ENCODE assay signal across 20 cellular contexts in genomic region chr1:54300395-54300794, GRCh38.
A peak's percentile ranks its signal among the peaks of the same experiment; 100 is the strongest.
DNase-seq lines count a peak whose midpoint lies in the region; ATAC-seq and TF ChIP-seq lines count a peak whose summit lies in the region.
"Had no signal": no experiment of that assay in that cellular context is flagged by ENCODE, and none has a peak within 500 bp of the region (broad histone marks: within the 10 kb centered on the region; RNA-seq: fewer than 3 reads in every experiment).

No MANE protein-coding gene starts in this region.

- no peak for TF ChIP-seq POLR2A in uterus (IDR thresholded peaks at IDR 0.05)

- no peak for DNase-seq in cardiac muscle cell (ENCODE audit: low read depth in 1 of 2, low spot score in 1 of 2)
- DNase-seq in right cardiac atrium: no peak
- DNase-seq in medulla oblongata (ENCODE audit: extremely low spot score): peak; percentile 48
- DNase-seq in uterus: no peak
- DNase-seq in mesothelial cell of epicardium (ENCODE audit: low spot score in 2 of 2, unreplicated experiment in 2 of 2): no peak
- DNase-seq in GM10266 (ENCODE audit: extremely low spot score): no peak
- DNase-seq: activated gamma-delta T cell, adrenal gland, DMS79 treated with DMSO at 0.1 percent for 48 hours, MG63, NCI-H1436, right lobe of liver, upper lobe of left lung had no signal

- H3K36me3 ChIP-seq in cardiac muscle cell (no peaks in the 10 kb centered on the region), uterus (no peaks in the 10 kb centered on the region)
- H3K36me3 ChIP-seq: adrenal gland, MG63, right lobe of liver, upper lobe of left lung had no signal

- WGBS in right cardiac atrium: 93% methylated on average over 7 of the region's 7 CpGs

- H3K4me1 Mint-ChIP-seq in mesothelial cell of epicardium: peaks cover 59% of the 10 kb centered on the region

- no peak overlapping the region for H3K4me3 ChIP-seq in cardiac muscle cell
- no peak overlapping the region for H3K4me3 ChIP-seq in right cardiac atrium (ENCODE audit: low read length)
- no peak overlapping the region for H3K4me3 ChIP-seq in uterus
- H3K4me3 ChIP-seq: A549, adrenal gland, MG63, right lobe of liver, upper lobe of left lung had no signal

- H3K9me3 ChIP-seq in cardiac muscle cell (ENCODE audit: low read depth): no peaks in the 10 kb centered on the region
- H3K9me3 ChIP-seq in right cardiac atrium (ENCODE audit: control insufficient read depth, low read length): no peaks in the 10 kb centered on the region
- no peaks in the 10 kb centered on the region for H3K9me3 ChIP-seq in uterus
- H3K9me3 ChIP-seq: A549, adrenal gland, MG63, right lobe of liver, upper lobe of left lung had no signal

- ATAC-seq in right cardiac atrium: no peak
- no peak for ATAC-seq in GM19395 (IDR thresholded peaks at IDR 0.05; ENCODE audit: unreplicated experiment)
- ATAC-seq: A549; HCT116; right lobe of liver; stimulated activated memory B cell treated with anti-CD40 and anti-IgM and Interleukin-4, amounts not matched to agents 10 μg/mL and 1 μg/mL and 100 μg/mL, for 72 hours had no signal

- no peaks in the 10 kb centered on the region for H3K36me3 Mint-ChIP-seq in mesothelial cell of epicardium
- H3K36me3 Mint-ChIP-seq: stimulated activated memory B cell treated with anti-CD40 and anti-IgM and Interleukin-4, amounts not matched to agents 10 μg/mL and 1 μg/mL and 100 μg/mL, for 72 hours had no signal

- H3K27ac ChIP-seq in cardiac muscle cell (peak overlapping the region; percentile 73), right cardiac atrium (ENCODE audit: low read length) (no peak overlapping the region), VCaP (peak overlapping the region; percentile 93), uterus (peak overlapping the region; percentile 71 to 72)
- H3K27ac ChIP-seq: A549, right lobe of liver, upper lobe of left lung had no signal

- H3K27me3 ChIP-seq in cardiac muscle cell: no peaks in the 10 kb centered on the region
- no peaks in the 10 kb centered on the region for H3K27me3 ChIP-seq in right cardiac atrium (ENCODE audit: control insufficient read depth, insufficient read depth)
- no peaks in the 10 kb centered on the region for H3K27me3 ChIP-seq in uterus
- H3K27me3 ChIP-seq: adrenal gland, MG63, right lobe of liver, upper lobe of left lung had no signal

- no peaks in the 10 kb centered on the region for H3K9me3 Mint-ChIP-seq in mesothelial cell of epicardium
- H3K9me3 Mint-ChIP-seq: CD14-positive monocyte; IgD-negative memory B cell; stimulated activated memory B cell treated with anti-CD40 and anti-IgM and Interleukin-4, amounts not matched to agents 10 μg/mL and 1 μg/mL and 100 μg/mL, for 72 hours had no signal

- no peak overlapping the region for H3K4me3 Mint-ChIP-seq in mesothelial cell of epicardium
- H3K4me3 Mint-ChIP-seq: CD14-positive monocyte; stimulated activated memory B cell treated with anti-CD40 and anti-IgM and Interleukin-4, amounts not matched to agents 10 μg/mL and 1 μg/mL and 100 μg/mL, for 72 hours had no signal

- H3K4me1 ChIP-seq in cardiac muscle cell (ENCODE audit: low read depth) (peaks cover 45% of the 10 kb centered on the region), right cardiac atrium (ENCODE audit: control insufficient read depth, insufficient read depth, low read length) (peaks cover 31% of the 10 kb centered on the region), uterus (peaks cover 0 to 12% of the 10 kb centered on the region in 2 donors)
- H3K4me1 ChIP-seq: A549 had no signal

- intact Hi-C loops in right cardiac atrium (cut with DNase I): loop anchor here in 1 of 4 donors (10.0 kb wide), 1 partner anchor 184 kb away; no protein-coding TSS in a partner anchor
- intact Hi-C loops in uterus (cut with DNase I; ENCODE audit: low total_unique reads): no loop called here

- TF ChIP-seq CTCF in cardiac muscle cell (IDR thresholded peaks at IDR 0.05; ENCODE audit: low read depth, low read length) (no peak), VCaP (conservative IDR thresholded peaks at IDR 0.05) (no peak), uterus (IDR thresholded peaks at IDR 0.05) (no peak), mesothelial cell of epicardium (IDR thresholded peaks at IDR 0.05; ENCODE audit: unreplicated experiment) (no peak), GM10266 (IDR thresholded peaks at IDR 0.05; ENCODE audit: control insufficient read depth, insufficient read depth, low read depth, missing control alignments) (no peak)

- no peaks in the 10 kb centered on the region for H3K27me3 Mint-ChIP-seq in mesothelial cell of epicardium (ENCODE audit: low read depth)
- H3K27me3 Mint-ChIP-seq: IgD-negative memory B cell; stimulated activated memory B cell treated with anti-CD40 and anti-IgM and Interleukin-4, amounts not matched to agents 10 μg/mL and 1 μg/mL and 100 μg/mL, for 72 hours had no signal

- no peak overlapping the region for H3K27ac Mint-ChIP-seq in mesothelial cell of epicardium
- H3K27ac Mint-ChIP-seq: IgD-negative memory B cell; stimulated activated memory B cell treated with anti-CD40 and anti-IgM and Interleukin-4, amounts not matched to agents 10 μg/mL and 1 μg/mL and 100 μg/mL, for 72 hours had no signal
